In the genomic region with DNA sequence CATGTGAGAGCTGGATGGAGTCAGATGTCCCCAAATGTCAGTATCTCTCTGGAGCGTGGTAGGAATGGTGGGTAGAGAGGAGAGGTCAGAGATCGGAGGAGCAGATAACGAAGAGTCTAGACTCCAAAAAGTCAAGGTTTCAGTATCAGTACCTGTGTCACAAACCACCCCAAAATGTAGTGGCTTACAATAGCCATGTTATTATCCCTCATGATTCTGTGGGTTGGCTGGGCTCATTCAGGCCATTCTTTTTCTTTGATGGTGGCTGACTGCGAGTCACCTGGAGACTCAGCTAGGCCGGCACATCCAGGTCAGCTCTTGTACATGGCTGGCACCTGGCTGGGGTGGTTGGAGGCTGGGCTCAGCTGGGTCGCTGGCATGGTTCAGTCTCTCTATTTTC, we compare ENCODE assay signal across 10 cellular contexts. TPM values are rescaled to one million over a fixed set of nuclear protein-coding genes. Genes with fewer than 3 reads are reported as not detected.
DNase-seq lines count a peak whose midpoint lies in the region; ATAC-seq, FAIRE-seq and TF ChIP-seq lines count a peak whose summit lies in the region.
"Had no signal": no experiment of that assay in that cellular context is flagged by ENCODE, and none has a peak within 500 bp of the region (broad histone marks: within the 10 kb centered on the region; RNA-seq: fewer than 3 reads in every experiment).

No MANE protein-coding gene starts in this region.

- H3F3A ChIP-seq in OCI-LY1 (ENCODE audit: insufficient read depth, low read length): 0 out of 2 replicates have a peak, but pooled peaks cover 8% of the 10 kb centered on the region

- H4K91ac ChIP-seq in trophoblast cell (ENCODE audit: low read depth, low read length): no peak overlapping the region

- H2AFZ ChIP-seq in OCI-LY1 (ENCODE audit: low read length) (no peak overlapping the region), trophoblast cell (ENCODE audit: insufficient read depth, low read length, poor library complexity) (no peak overlapping the region)
- H2AFZ ChIP-seq: parathyroid adenoma had no signal

- no peak overlapping the region for H3K23ac ChIP-seq in trophoblast cell (ENCODE audit: low read length)

- H3K27me3 Mint-ChIP-seq in naive B cell: no peaks in the 10 kb centered on the region

- no peak overlapping the region for H2AK5ac ChIP-seq in trophoblast cell (ENCODE audit: low read length)

- H4K8ac ChIP-seq in trophoblast cell (ENCODE audit: low read depth, low read length): no peak overlapping the region

- TF ChIP-seq POLR2A in GM12892 (IDR thresholded peaks at IDR 0.05; ENCODE audit: low read depth, low read length): 0 out of 2 replicates have a peak, but pooled peaks have one; percentile 19
- no peak for TF ChIP-seq POLR2A in uterus (IDR thresholded peaks at IDR 0.05)

- no peaks in the 10 kb centered on the region for H3K27me3 ChIP-seq in OCI-LY1 (ENCODE audit: insufficient read depth, low read length)
- no peaks in the 10 kb centered on the region for H3K27me3 ChIP-seq in uterus
- no peaks in the 10 kb centered on the region for H3K27me3 ChIP-seq in trophoblast cell (ENCODE audit: insufficient read depth, low read length)

- no CpG with 5 or more reads among the region's 6 CpGs for WGBS in trophoblast cell (ENCODE audit: extremely low coverage, insufficient coverage, insufficient read length)

- H3K79me1 ChIP-seq in trophoblast cell (ENCODE audit: low read length): no peaks in the 10 kb centered on the region

- peaks cover 27% of the 10 kb centered on the region for H3K4me1 ChIP-seq in OCI-LY1 (ENCODE audit: insufficient read depth, low read length, severe bottlenecking)
- H3K4me1 ChIP-seq in uterus: no peaks in the 10 kb centered on the region
- no peaks in the 10 kb centered on the region for H3K4me1 ChIP-seq in trophoblast cell (ENCODE audit: control insufficient read depth in 1 of 2, insufficient read depth in 2 of 2, low read length in 2 of 2)
- H3K4me1 ChIP-seq: parathyroid adenoma had no signal

- H3K27ac Mint-ChIP-seq in naive B cell: peak overlapping the region; percentile 92 to 98 (median 96)

- peak overlapping the region; percentile 92 for H3K27ac ChIP-seq in OCI-LY1 (ENCODE audit: low read depth, low read length, poor library complexity, severe bottlenecking)
- no peak overlapping the region for H3K27ac ChIP-seq in uterus
- no peak overlapping the region for H3K27ac ChIP-seq in trophoblast cell (ENCODE audit: low read depth, low read length)
- H3K27ac ChIP-seq: parathyroid adenoma had no signal

- H4K12ac ChIP-seq in trophoblast cell (ENCODE audit: low read depth, low read length): no peak overlapping the region

- TF ChIP-seq CTCF in OCI-LY1 (IDR thresholded peaks at IDR 0.05; ENCODE audit: low read length) (no peak), uterus (IDR thresholded peaks at IDR 0.05) (no peak)

- H3K9me3 ChIP-seq in OCI-LY1 (ENCODE audit: low read length) (peaks cover 4% of the 10 kb centered on the region; the same call in 1 of the 2 replicates), uterus (no peaks in the 10 kb centered on the region), trophoblast cell (ENCODE audit: insufficient read depth, low read depth, low read length) (peaks cover 3% of the 10 kb centered on the region)

- H3K18ac ChIP-seq in trophoblast cell (ENCODE audit: low read length): no peak overlapping the region

- no peak for DNase-seq in GM12892 (ENCODE audit: insufficient read length)
- DNase-seq in naive B cell: no peak
- DNase-seq in uterus: no peak
- no peak for DNase-seq in trophoblast cell

- H3K9me2 ChIP-seq in OCI-LY1 (ENCODE audit: low read depth, low read length): no peaks in the 10 kb centered on the region

- no peak for FAIRE-seq in GM12892 (lab: Jason Lieb, UNC)

- H3K14ac ChIP-seq in trophoblast cell (ENCODE audit: low read length): no peak overlapping the region

- ATAC-seq in GM21390 (IDR thresholded peaks at IDR 0.05; ENCODE audit: unreplicated experiment) (peak; percentile 22), naive B cell (ENCODE audit: low read depth in 2 of 2) (no peak), GM21717 (IDR thresholded peaks at IDR 0.05; ENCODE audit: unreplicated experiment) (no peak)
- ATAC-seq: Right ventricle myocardium inferior had no signal

- H4K20me1 ChIP-seq in OCI-LY1 (ENCODE audit: insufficient read depth, low read length): no peaks in the 10 kb centered on the region

- H3K9ac ChIP-seq in OCI-LY1 (ENCODE audit: low read length) (peak overlapping the region; percentile 60), trophoblast cell (ENCODE audit: low read length) (no peak overlapping the region)
- H3K9ac ChIP-seq: parathyroid adenoma had no signal

- intact Hi-C loops in uterus (cut with DNase I; ENCODE audit: low total_unique reads): no loop called here

- H3K36me3 ChIP-seq in OCI-LY1 (ENCODE audit: insufficient read depth, low read length): peaks cover 18% of the 10 kb centered on the region
- H3K36me3 ChIP-seq in uterus: no peaks in the 10 kb centered on the region
- no peaks in the 10 kb centered on the region for H3K36me3 ChIP-seq in trophoblast cell (ENCODE audit: control insufficient read depth in 1 of 2, insufficient read depth in 2 of 2, low read length in 2 of 2)

- H2BK5ac ChIP-seq in trophoblast cell (ENCODE audit: low read depth, low read length, poor library complexity): no peak overlapping the region

- H3K79me2 ChIP-seq in OCI-LY1 (ENCODE audit: insufficient read depth, low read length) (no peaks in the 10 kb centered on the region), trophoblast cell (ENCODE audit: control insufficient read depth, insufficient read depth, low read length, poor library complexity) (no peaks in the 10 kb centered on the region)
- H3K79me2 ChIP-seq: parathyroid adenoma had no signal

- no peak overlapping the region for H2BK120ac ChIP-seq in trophoblast cell (ENCODE audit: insufficient read depth, low read length, poor library complexity)

- H3K4me3 ChIP-seq in OCI-LY1 (ENCODE audit: low read depth, low read length, poor library complexity, severe bottlenecking) (peak overlapping the region; percentile 35), uterus (no peak overlapping the region), trophoblast cell (ENCODE audit: low read depth, low read length) (no peak overlapping the region)

- peaks cover 7 to 15% of the 10 kb centered on the region in 2 donors for H3K36me3 Mint-ChIP-seq in naive B cell

- H3K4me1 Mint-ChIP-seq in naive B cell: peaks cover 64 to 84% (median 68%) of the 10 kb centered on the region in 3 donors

- H3K4me3 Mint-ChIP-seq in naive B cell: peak overlapping the region in 6 of 8 donors; percentile 54 to 88 (median 78)

- H3K4me2 ChIP-seq in OCI-LY1 (ENCODE audit: low read length): peak overlapping the region; percentile 65
- no peak overlapping the region for H3K4me2 ChIP-seq in trophoblast cell (ENCODE audit: low read length)

- peaks cover 0 to 5% (median 0%) of the 10 kb centered on the region in 7 donors for H3K9me3 Mint-ChIP-seq in naive B cell

- no peak overlapping the region for H3K4ac ChIP-seq in trophoblast cell (ENCODE audit: low read depth, low read length)

- no peak overlapping the region for H2BK12ac ChIP-seq in trophoblast cell (ENCODE audit: low read length)

RNA-seq across cellular contexts. Expression of a gene that starts 7.3 kb away (rescaled TPM):
- polyA plus RNA-seq in GM12892 (2012; ENCODE audit: missing spikeins): 2.8 TPM
- polyA plus RNA-seq in naive B cell (ENCODE audit: low read depth in 6 of 6): under 1 TPM in 5 of 6 donors, not detected in 1; 0.08 to 0.63 (median 0.45) TPM
- total RNA-seq in uterus: 1 to 10 TPM in 2 of 4 donors, under 1 TPM in 1, not detected in 1; under 0.01 to 5.8 (median 3.1) TPM
- polyA plus RNA-seq in trophoblast cell (2013): not detected in 2 replicates
- total RNA-seq: Right ventricle myocardium inferior, ureter had no signal

RNA-seq across cellular contexts. Expression of a gene that starts 24.5 kb away (rescaled TPM):
- polyA plus RNA-seq in GM12892 (2012; ENCODE audit: missing spikeins): 247 TPM
- 100 to 1,000 TPM; 671 to 842 (median 780) TPM for polyA plus RNA-seq in naive B cell (ENCODE audit: low read depth in 6 of 6)
- 1 to 10 TPM; 2.4 to 6.7 (median 4.5) TPM for total RNA-seq in uterus
- polyA plus RNA-seq in trophoblast cell (2013): 1.9 and 2.5 TPM in 2 replicates

RNA-seq across cellular contexts. Expression of a gene that starts 31.5 kb away (rescaled TPM):
- polyA plus RNA-seq in GM12892 (2012; ENCODE audit: missing spikeins): 4.9 TPM
- 1 to 10 TPM in 5 of 6 donors, not detected in 1; 1.1 to 2.0 (median 1.5) TPM for polyA plus RNA-seq in naive B cell (ENCODE audit: low read depth in 6 of 6)
- 10 to 100 TPM in 1 of 4 donors, 1 to 10 TPM in 2, under 1 TPM in 1; 0.29 to 16.0 (median 3.1) TPM for total RNA-seq in uterus
- 64.9 and 67.2 TPM in 2 replicates for polyA plus RNA-seq in trophoblast cell (2013)
